9 cellular contexts compared by ENCODE assay signal in genomic region chr9:107504585-107505455, GRCh38. TPM values are rescaled to one million over a fixed set of nuclear protein-coding genes. Genes with fewer than 3 reads are reported as not detected.
DNase-seq lines count a peak whose midpoint lies in the region; ATAC-seq and TF ChIP-seq lines count a peak whose summit lies in the region.
"Had no signal": no experiment of that assay in that cellular context is flagged by ENCODE, and none has a peak within 500 bp of the region (broad histone marks: within the 10 kb centered on the region; RNA-seq: fewer than 3 reads in every experiment).

No MANE protein-coding gene starts in this region.

- no peak for TF ChIP-seq POLR2A in HCT116 (IDR thresholded peaks at IDR 0.05; ENCODE audit: borderline replicate concordance, extremely low read depth, insufficient read depth, insufficient read length)

- DNase-seq in HCT116 (ENCODE audit: low read depth, low spot score) (no peak), SHP77 treated with DMSO at 0.1 percent for 48 hours (lab: John Stamatoyannopoulos, UW) (peak; percentile 64), fibroblast of villous mesenchyme (ENCODE audit: low read depth) (peak; percentile 73), smooth muscle cell of the brain vasculature (ENCODE audit: low read depth, low spot score) (peak; percentile 56), NCI-H82 (lab: John Stamatoyannopoulos, UW) (no peak), GDM1 (lab: John Stamatoyannopoulos, UW) (no peak), DMS 273 treated with DMSO at 0.1 percent for 48 hours (lab: John Stamatoyannopoulos, UW) (no peak)
- DNase-seq in activated naive CD4-positive, alpha-beta T cell treated with anti-CD3 and anti-CD28 coated beads, Interleukin-2, amount 10 ng/mL, durations not matched to agents 7 days and 5 days, result no peak
- DNase-seq: activated CD8-positive, alpha-beta memory T cell treated with anti-CD3 and anti-CD28 coated beads, Interleukin-2, amount 10 ng/mL, durations not matched to agents 7 days and 5 days had no signal

- peak; percentile 82 for ATAC-seq in HCT116
- ATAC-seq: activated CD8-positive, alpha-beta memory T cell treated with anti-CD3 and anti-CD28 coated beads, Interleukin-2, amount 10 ng/mL, durations not matched to agents 7 days and 5 days had no signal

- no peak overlapping the region for H3K27ac Mint-ChIP-seq in activated naive CD4-positive, alpha-beta T cell treated with anti-CD3 and anti-CD28 coated beads, Interleukin-2, amount 10 ng/mL, durations not matched to agents 7 days and 5 days
- H3K27ac Mint-ChIP-seq: activated CD8-positive, alpha-beta memory T cell treated with anti-CD3 and anti-CD28 coated beads, Interleukin-2, amount 10 ng/mL, durations not matched to agents 7 days and 5 days had no signal

- H3K9me3 Mint-ChIP-seq in activated naive CD4-positive, alpha-beta T cell treated with anti-CD3 and anti-CD28 coated beads, Interleukin-2, amount 10 ng/mL, durations not matched to agents 7 days and 5 days, result no peaks in the 10 kb centered on the region

- H3K9me3 ChIP-seq in HCT116 (ENCODE audit: control insufficient read depth in 1 of 2, insufficient read depth in 1 of 2, low read depth in 1 of 2, low read length in 2 of 2), result no peaks in the 10 kb centered on the region

- TF ChIP-seq RAD21 in HCT116 (IDR thresholded peaks at IDR 0.05; ENCODE audit: low read depth), result no peak; the same call in 1 of the 2 replicates

- RAD21 ChIA-PET in HCT116 (lab: Charles Lee; ENCODE audit: low non-redundant PET in 1 of 2, low total read pairs in 2 of 2, uncharacterized antibody in 2 of 2, unreplicated experiment in 2 of 2), result no interaction called here

- CTCF ChIA-PET in HCT116 (lab: Charles Lee), result no interaction called here
- CTCF ChIA-PET in activated naive CD4-positive, alpha-beta T cell treated with anti-CD3 and anti-CD28 coated beads, Interleukin-2, amount 10 ng/mL, durations not matched to agents 7 days and 5 days (lab: Charles Lee), result no interaction called here

- H3K9me2 ChIP-seq in HCT116 (ENCODE audit: insufficient read depth), result no peaks in the 10 kb centered on the region

- peak overlapping the region; percentile 89 for H2AFZ ChIP-seq in HCT116 (ENCODE audit: low read depth, low read length, poor library complexity, severe bottlenecking)

- H3K9ac ChIP-seq in HCT116 (ENCODE audit: low read length), result peak overlapping the region; percentile 28; the same call in 1 of the 2 replicates

- no peaks in the 10 kb centered on the region for H3K36me3 Mint-ChIP-seq in activated naive CD4-positive, alpha-beta T cell treated with anti-CD3 and anti-CD28 coated beads, Interleukin-2, amount 10 ng/mL, durations not matched to agents 7 days and 5 days
- H3K36me3 Mint-ChIP-seq: activated CD8-positive, alpha-beta memory T cell treated with anti-CD3 and anti-CD28 coated beads, Interleukin-2, amount 10 ng/mL, durations not matched to agents 7 days and 5 days had no signal

- BruUV-seq in HCT116 (replicated peaks; lab: Mats Ljungman, UMichigan), result no TSS peak

- H3K4me3 ChIP-seq in HCT116 (replicated peaks in 1 of 2; ENCODE audit: low read depth in 1 of 2, low read length in 2 of 2) (peak overlapping the region in 1 of 2 experiments; percentile 13; a peak in 1 of 4 replicates), fibroblast of villous mesenchyme (ENCODE audit: low read depth, low read length) (no peak overlapping the region)

- no peaks in the 10 kb centered on the region for H3K27me3 Mint-ChIP-seq in activated naive CD4-positive, alpha-beta T cell treated with anti-CD3 and anti-CD28 coated beads, Interleukin-2, amount 10 ng/mL, durations not matched to agents 7 days and 5 days
- H3K27me3 Mint-ChIP-seq: activated CD8-positive, alpha-beta memory T cell treated with anti-CD3 and anti-CD28 coated beads, Interleukin-2, amount 10 ng/mL, durations not matched to agents 7 days and 5 days had no signal

- H3K4me3 Mint-ChIP-seq in activated naive CD4-positive, alpha-beta T cell treated with anti-CD3 and anti-CD28 coated beads, Interleukin-2, amount 10 ng/mL, durations not matched to agents 7 days and 5 days, result no peak overlapping the region
- H3K4me3 Mint-ChIP-seq: activated CD8-positive, alpha-beta memory T cell treated with anti-CD3 and anti-CD28 coated beads, Interleukin-2, amount 10 ng/mL, durations not matched to agents 7 days and 5 days had no signal

- no peaks in the 10 kb centered on the region for H3K36me3 ChIP-seq in HCT116 (ENCODE audit: control insufficient read depth in 1 of 2, insufficient read depth in 2 of 2, low read length in 2 of 2)

- TF ChIP-seq CTCF in HCT116 (IDR thresholded peaks at IDR 0.05 in 2 of 3, conservative IDR thresholded peaks at IDR 0.05 in 1 of 3; ENCODE audit: borderline replicate concordance in 1 of 3, insufficient read depth in 1 of 3, low read depth in 2 of 3, low read length in 2 of 3), result no peak
- no peak for TF ChIP-seq CTCF in fibroblast of villous mesenchyme (IDR thresholded peaks at IDR 0.05; ENCODE audit: insufficient read depth, low read depth, low read length)

- peaks cover 5 to 14% of the 10 kb centered on the region in 2 experiments for H3K4me1 ChIP-seq in HCT116 (ENCODE audit: control insufficient read depth in 1 of 2, insufficient read depth in 2 of 2, low read length in 2 of 2)

- H3K27ac ChIP-seq in HCT116 (ENCODE audit: low read depth, low read length), result peak overlapping the region; percentile 41

- no peaks in the 10 kb centered on the region for H3K4me1 Mint-ChIP-seq in activated naive CD4-positive, alpha-beta T cell treated with anti-CD3 and anti-CD28 coated beads, Interleukin-2, amount 10 ng/mL, durations not matched to agents 7 days and 5 days
- H3K4me1 Mint-ChIP-seq: activated CD8-positive, alpha-beta memory T cell treated with anti-CD3 and anti-CD28 coated beads, Interleukin-2, amount 10 ng/mL, durations not matched to agents 7 days and 5 days had no signal

- H4K20me1 ChIP-seq in HCT116 (ENCODE audit: insufficient read depth), result no peaks in the 10 kb centered on the region

- H3K27me3 ChIP-seq in HCT116 (ENCODE audit: insufficient read depth, low read length), result no peaks in the 10 kb centered on the region

- POLR2A ChIA-PET in HCT116 (lab: Charles Lee), result interaction anchor here (1.1 kb wide), 1 partner anchor 15 kb away, joined by 3 read pairs; no protein-coding TSS in a partner anchor

- H3K4me2 ChIP-seq in HCT116 (ENCODE audit: low read length), result peak overlapping the region; percentile 64

- H3K79me2 ChIP-seq in HCT116 (ENCODE audit: insufficient read depth, low read length), result no peaks in the 10 kb centered on the region

- intact Hi-C loops in HCT116 (cut with micrococcal nuclease), result no loop called here

TF ChIP-seq in HCT116, 20 proteins besides CTCF, POLR2A, EP300 and RAD21 (continues in another document):
- TF ChIP-seq, protein P1, sequence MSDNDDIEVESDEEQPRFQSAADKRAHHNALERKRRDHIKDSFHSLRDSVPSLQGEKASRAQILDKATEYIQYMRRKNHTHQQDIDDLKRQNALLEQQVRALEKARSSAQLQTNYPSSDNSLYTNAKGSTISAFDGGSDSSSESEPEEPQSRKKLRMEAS (IDR thresholded peaks at IDR 0.05), result peak; percentile 76
- TF ChIP-seq SRF (IDR thresholded peaks at IDR 0.05; ENCODE audit: low read depth) (peak; percentile 45; the same call in 1 of the 2 replicates), FOSL1 (IDR thresholded peaks at IDR 0.05; ENCODE audit: low read depth) (peak; percentile 89), ELF1 (IDR thresholded peaks at IDR 0.05; ENCODE audit: borderline replicate concordance, low read depth) (no peak), JUND (IDR thresholded peaks at IDR 0.05) (peak; percentile 78), ZFX (IDR thresholded peaks at IDR 0.05) (no peak), SP1 (IDR thresholded peaks at IDR 0.05; ENCODE audit: low read depth) (peak; percentile 64), TCF7L2 (IDR thresholded peaks at IDR 0.05; ENCODE audit: borderline replicate concordance, extremely low read depth, insufficient read depth, insufficient read length) (no peak), ZNF274 (IDR thresholded peaks at IDR 0.05; ENCODE audit: low read depth, low read length) (no peak), CBX3 (IDR thresholded peaks at IDR 0.05; ENCODE audit: low read depth) (peak; percentile 47; the same call in 1 of the 2 replicates), YY1 (IDR thresholded peaks at IDR 0.05; ENCODE audit: extremely low read depth, insufficient replicate concordance, low read depth, low read length) (no peak), POLR2AphosphoS5 (IDR thresholded peaks at IDR 0.05; ENCODE audit: low read depth, low read length) (no peak)
- TF ChIP-seq, protein P2, sequence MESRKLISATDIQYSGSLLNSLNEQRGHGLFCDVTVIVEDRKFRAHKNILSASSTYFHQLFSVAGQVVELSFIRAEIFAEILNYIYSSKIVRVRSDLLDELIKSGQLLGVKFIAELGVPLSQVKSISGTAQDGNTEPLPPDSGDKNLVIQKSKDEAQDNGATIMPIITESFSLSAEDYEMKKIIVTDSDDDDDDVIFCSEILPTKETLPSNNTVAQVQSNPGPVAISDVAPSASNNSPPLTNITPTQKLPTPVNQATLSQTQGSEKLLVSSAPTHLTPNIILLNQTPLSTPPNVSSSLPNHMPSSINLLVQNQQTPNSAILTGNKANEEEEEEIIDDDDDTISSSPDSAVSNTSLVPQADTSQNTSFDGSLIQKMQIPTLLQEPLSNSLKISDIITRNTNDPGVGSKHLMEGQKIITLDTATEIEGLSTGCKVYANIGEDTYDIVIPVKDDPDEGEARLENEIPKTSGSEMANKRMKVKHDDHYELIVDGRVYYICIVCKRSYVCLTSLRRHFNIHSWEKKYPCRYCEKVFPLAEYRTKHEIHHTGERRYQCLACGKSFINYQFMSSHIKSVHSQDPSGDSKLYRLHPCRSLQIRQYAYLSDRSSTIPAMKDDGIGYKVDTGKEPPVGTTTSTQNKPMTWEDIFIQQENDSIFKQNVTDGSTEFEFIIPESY (IDR thresholded peaks at IDR 0.05; ENCODE audit: extremely low read depth, insufficient replicate concordance, low read length), result no peak

RNA-seq across cellular contexts. Expression of gene KLF4, which starts 15.3 kb away (rescaled TPM):
- 92.8 TPM for total RNA-seq in HCT116 (2021; ENCODE audit: unreplicated experiment)
- 84.0 and 121 TPM in 2 replicates for polyA plus RNA-seq in HCT116 (2012)
- 2.6 and 3.5 TPM in 2 replicates for total RNA-seq in fibroblast of villous mesenchyme

Comparison
In these comparisons a context has a peak if more than half of its experiments do, and no peak if none do; other contexts are left out.
1. DNase-seq: peak in SHP77 treated with DMSO at 0.1 percent for 48 hours (single experiment), fibroblast of villous mesenchyme (single experiment) and smooth muscle cell of the brain vasculature (single experiment); none in HCT116 (single experiment), NCI-H82 (single experiment), GDM1 (single experiment), DMS 273 treated with DMSO at 0.1 percent for 48 hours (single experiment) and activated naive CD4-positive, alpha-beta T cell treated with anti-CD3 and anti-CD28 coated beads, Interleukin-2, amount 10 ng/mL, durations not matched to agents 7 days and 5 days (single experiment).
2. RNA of gene KLF4, which starts 15.3 kb away (total RNA-seq): 92.8 TPM in HCT116 (single experiment); 2.6 to 3.5 TPM in fibroblast of villous mesenchyme; every median in the first group is over 10 times any median in the second.